In genomic region chr3:129594907-129595390, GRCh38 we compare ENCODE assay signal across 18 cellular contexts. TPM values are rescaled to one million over a fixed set of nuclear protein-coding genes. Genes with fewer than 3 reads are reported as not detected.
DNase-seq lines count a peak whose midpoint lies in the region; ATAC-seq and TF ChIP-seq lines count a peak whose summit lies in the region.
"Had no signal": no experiment of that assay in that cellular context is flagged by ENCODE, and none has a peak within 500 bp of the region (broad histone marks: within the 10 kb centered on the region; RNA-seq: fewer than 3 reads in every experiment).

No MANE protein-coding gene starts in this region.

- no peaks in the 10 kb centered on the region for H3K9me3 ChIP-seq in endocrine pancreas (ENCODE audit: control insufficient read depth, low read length)
- H3K9me3 ChIP-seq in neural progenitor cell (ENCODE audit: low read depth), result no peaks in the 10 kb centered on the region
- no peaks in the 10 kb centered on the region for H3K9me3 ChIP-seq in transverse colon

- H3K27ac Mint-ChIP-seq in activated naive CD4-positive, alpha-beta T cell treated with anti-CD3 and anti-CD28 coated beads, Interleukin-2, amount 50 U/mL, for 24 hours, result peak overlapping the region; percentile 23
- no peak overlapping the region for H3K27ac Mint-ChIP-seq in activated naive CD4-positive, alpha-beta T cell treated with anti-CD3 and anti-CD28 coated beads for 36 hours
- no peak overlapping the region for H3K27ac Mint-ChIP-seq in neural progenitor cell

- ATAC-seq in HG03354 (IDR thresholded peaks at IDR 0.05; ENCODE audit: poor library complexity, severe bottlenecking, unreplicated experiment), result no peak
- ATAC-seq: foreskin keratinocyte had no signal

- no peaks in the 10 kb centered on the region for H3K9me3 Mint-ChIP-seq in activated naive CD4-positive, alpha-beta T cell treated with anti-CD3 and anti-CD28 coated beads, Interleukin-2, amount 50 U/mL, for 24 hours
- H3K9me3 Mint-ChIP-seq in activated naive CD4-positive, alpha-beta T cell treated with anti-CD3 and anti-CD28 coated beads for 36 hours, result no peaks in the 10 kb centered on the region
- no peaks in the 10 kb centered on the region for H3K9me3 Mint-ChIP-seq in neural progenitor cell

- TF ChIP-seq CTCF in neural progenitor cell (IDR thresholded peaks at IDR 0.05) (no peak), transverse colon (IDR thresholded peaks at IDR 0.05) (no peak)

- H3K27ac ChIP-seq in neural progenitor cell, result no peak overlapping the region
- peak overlapping the region; percentile 78 to 86 (median 81) for H3K27ac ChIP-seq in transverse colon
- H3K27ac ChIP-seq: 22Rv1, foreskin keratinocyte had no signal

- H3K79me2 ChIP-seq in neural progenitor cell (ENCODE audit: low read depth), result no peaks in the 10 kb centered on the region

- H3K27me3 ChIP-seq in endocrine pancreas (ENCODE audit: control insufficient read depth, insufficient read depth, low read length) (no peaks in the 10 kb centered on the region), neural progenitor cell (no peaks in the 10 kb centered on the region), transverse colon (no peaks in the 10 kb centered on the region)

- H3K9ac ChIP-seq in endocrine pancreas (ENCODE audit: control insufficient read depth, insufficient read depth, low read length) (peak overlapping the region; percentile 39), neural progenitor cell (no peak overlapping the region)

- no peaks in the 10 kb centered on the region for H3K4me1 ChIP-seq in endocrine pancreas (ENCODE audit: control insufficient read depth, insufficient read depth, low read length)
- peaks cover 55% of the 10 kb centered on the region for H3K4me1 ChIP-seq in neural progenitor cell
- peaks cover 18 to 73% (median 55%) of the 10 kb centered on the region in 4 donors for H3K4me1 ChIP-seq in transverse colon
- H3K4me1 ChIP-seq: foreskin keratinocyte had no signal

- DNase-seq in activated naive CD4-positive, alpha-beta T cell treated with anti-CD3 and anti-CD28 coated beads for 36 hours, result no peak
- DNase-seq in neural progenitor cell (ENCODE audit: low spot score) (no peak), transverse colon (no peak), NOMO-1 treated with DMSO at 0.1 percent for 48 hours (lab: John Stamatoyannopoulos, UW; ENCODE audit: unreplicated experiment) (no peak)
- no peak for DNase-seq in stimulated activated CD4-positive, alpha-beta T cell treated with anti-CD3 and anti-CD28 coated beads, Interleukin-2, amount 100 ng/mL, for 24 hours
- DNase-seq: Calu3; foreskin keratinocyte; KBM-7; NCI-H1694; NCI-H526 treated with DMSO at 0.1 percent for 48 hours; occipital lobe; SHP77; stimulated activated naive CD4-positive, alpha-beta T cell treated with Interleukin-2 at 50 U/mL for 16 hours had no signal

- H3K4me3 Mint-ChIP-seq in activated naive CD4-positive, alpha-beta T cell treated with anti-CD3 and anti-CD28 coated beads, Interleukin-2, amount 50 U/mL, for 24 hours, result no peak overlapping the region
- no peak overlapping the region for H3K4me3 Mint-ChIP-seq in activated naive CD4-positive, alpha-beta T cell treated with anti-CD3 and anti-CD28 coated beads for 36 hours
- peak overlapping the region; percentile 62 for H3K4me3 Mint-ChIP-seq in neural progenitor cell

- in situ Hi-C loops in transverse colon (cut with MboI; ENCODE audit: low pct_ligation_motif_present in 1 of 4, low pct_unique_long_range_greater_than_20kb in 1 of 4, low sequenced_read_pairs in 3 of 4), result no loop called here

- H3F3A ChIP-seq in neural progenitor cell (ENCODE audit: low read depth), result peaks cover 63% of the 10 kb centered on the region

- H3K4me2 ChIP-seq in neural progenitor cell, result no peak overlapping the region

- TF ChIP-seq EP300 in transverse colon (IDR thresholded peaks at IDR 0.05; ENCODE audit: low read depth), result no peak

- H3K4me1 Mint-ChIP-seq in activated naive CD4-positive, alpha-beta T cell treated with anti-CD3 and anti-CD28 coated beads, Interleukin-2, amount 50 U/mL, for 24 hours, result peaks cover 18% of the 10 kb centered on the region
- peaks cover 15% of the 10 kb centered on the region for H3K4me1 Mint-ChIP-seq in activated naive CD4-positive, alpha-beta T cell treated with anti-CD3 and anti-CD28 coated beads for 36 hours (ENCODE audit: low read depth)
- peaks cover 83% of the 10 kb centered on the region for H3K4me1 Mint-ChIP-seq in neural progenitor cell

- H3K36me3 Mint-ChIP-seq in activated naive CD4-positive, alpha-beta T cell treated with anti-CD3 and anti-CD28 coated beads, Interleukin-2, amount 50 U/mL, for 24 hours, result no peaks in the 10 kb centered on the region
- H3K36me3 Mint-ChIP-seq in activated naive CD4-positive, alpha-beta T cell treated with anti-CD3 and anti-CD28 coated beads for 36 hours (ENCODE audit: low read depth), result no peaks in the 10 kb centered on the region
- no peaks in the 10 kb centered on the region for H3K36me3 Mint-ChIP-seq in neural progenitor cell

- TF ChIP-seq POLR2A in transverse colon (IDR thresholded peaks at IDR 0.05), result no peak

- CTCF ChIA-PET in activated naive CD4-positive, alpha-beta T cell treated with anti-CD3 and anti-CD28 coated beads for 36 hours (lab: Charles Lee), result interaction anchor here (1.2 kb wide), 1 partner anchor 8 kb away, joined by 3 read pairs; no protein-coding TSS in a partner anchor

- peaks cover 6% of the 10 kb centered on the region for H4K20me1 ChIP-seq in neural progenitor cell (ENCODE audit: low read depth)

- peaks cover 2% of the 10 kb centered on the region for H3K27me3 Mint-ChIP-seq in activated naive CD4-positive, alpha-beta T cell treated with anti-CD3 and anti-CD28 coated beads, Interleukin-2, amount 50 U/mL, for 24 hours
- peaks cover 5% of the 10 kb centered on the region for H3K27me3 Mint-ChIP-seq in activated naive CD4-positive, alpha-beta T cell treated with anti-CD3 and anti-CD28 coated beads for 36 hours (ENCODE audit: low read depth)
- H3K27me3 Mint-ChIP-seq in neural progenitor cell (ENCODE audit: insufficient read depth, low read depth), result peaks cover 16% of the 10 kb centered on the region

- intact Hi-C loops in activated naive CD4-positive, alpha-beta T cell treated with anti-CD3 and anti-CD28 coated beads for 36 hours (cut with micrococcal nuclease), result no loop called here
- intact Hi-C loops in transverse colon (cut with DNase I; ENCODE audit: low total_unique reads), result loop anchor here (5.0 kb wide), 1 partner anchor 1473 kb away; the partner anchor contains the start of gene RUVBL1

- no peak overlapping the region for H3K4me3 ChIP-seq in endocrine pancreas (ENCODE audit: control insufficient read depth, insufficient read depth, low read length)
- H3K4me3 ChIP-seq in neural progenitor cell, result no peak overlapping the region
- no peak overlapping the region for H3K4me3 ChIP-seq in transverse colon

- 82% methylated on average over 6 of the region's 6 CpGs; no CpG with 5 or more reads in 1 of the 2 donors for WGBS in transverse colon (ENCODE audit: low coverage in 1 of 2), 2 donors

- H3K36me3 ChIP-seq in endocrine pancreas (ENCODE audit: control insufficient read depth, insufficient read depth, low read length) (no peaks in the 10 kb centered on the region), neural progenitor cell (no peaks in the 10 kb centered on the region), transverse colon (no peaks in the 10 kb centered on the region)

- H2AFZ ChIP-seq in neural progenitor cell (replicated peaks), result no peak overlapping the region

RNA-seq across cellular contexts. Expression of gene PLXND1, which starts 11.5 kb away (rescaled TPM):
- 1 to 10 TPM; 5.1 to 6.2 TPM for total RNA-seq in activated naive CD4-positive, alpha-beta T cell treated with anti-CD3 and anti-CD28 coated beads for 36 hours
- total RNA-seq in neural progenitor cell (ENCODE audit: low replicate concordance), result 9.0 and 12.9 TPM in 2 replicates
- 10 to 100 TPM; 26.4 to 71.8 (median 35.8) TPM for total RNA-seq in transverse colon

RNA-seq across cellular contexts. Expression of gene H1-8, which starts 52.0 kb away (rescaled TPM):
- not detected for total RNA-seq in activated naive CD4-positive, alpha-beta T cell treated with anti-CD3 and anti-CD28 coated beads for 36 hours
- total RNA-seq in neural progenitor cell (ENCODE audit: low replicate concordance) (not detected in 2 replicates), transverse colon (not detected)
- total RNA-seq: Calu3, cerebellum, foreskin keratinocyte, occipital lobe had no signal
